ENCODE assay signal across 1 cellular context in the genomic region with DNA sequence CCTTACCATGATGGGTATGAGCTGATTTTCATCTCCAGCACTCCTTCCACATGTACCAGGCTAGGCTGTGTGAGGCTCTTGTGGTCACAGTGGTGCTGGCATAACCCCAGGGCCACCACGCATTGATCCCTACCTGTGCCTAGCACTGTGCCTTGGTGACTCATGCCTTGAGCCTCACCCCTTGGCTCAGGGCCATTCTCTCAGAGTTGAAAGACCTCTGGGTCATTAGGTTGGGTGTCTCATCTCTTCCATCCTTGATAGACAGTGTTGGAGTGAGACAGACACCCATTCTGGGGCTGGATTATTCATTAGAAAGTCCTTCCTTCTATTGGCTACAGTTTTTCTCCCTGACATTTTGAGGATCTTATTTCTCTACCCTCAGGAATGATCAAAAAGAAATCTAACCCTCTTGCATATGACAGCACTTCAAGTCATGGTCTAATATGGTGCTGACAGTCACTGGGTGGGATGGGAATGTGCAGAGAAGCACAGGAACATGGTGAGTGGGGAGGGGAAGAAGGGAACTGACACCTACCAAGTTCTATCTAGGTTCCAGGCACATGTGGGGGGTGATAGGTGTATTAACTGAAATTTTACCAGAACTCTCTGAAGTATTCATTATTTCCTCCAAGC.
TF ChIP-seq lines count a peak whose summit lies in the region.

No MANE protein-coding gene starts in this region.

TF ChIP-seq in WTC11, 78 proteins besides CTCF, POLR2A, EP300 and RAD21 (continued from another document):
- TF ChIP-seq, protein P1, sequence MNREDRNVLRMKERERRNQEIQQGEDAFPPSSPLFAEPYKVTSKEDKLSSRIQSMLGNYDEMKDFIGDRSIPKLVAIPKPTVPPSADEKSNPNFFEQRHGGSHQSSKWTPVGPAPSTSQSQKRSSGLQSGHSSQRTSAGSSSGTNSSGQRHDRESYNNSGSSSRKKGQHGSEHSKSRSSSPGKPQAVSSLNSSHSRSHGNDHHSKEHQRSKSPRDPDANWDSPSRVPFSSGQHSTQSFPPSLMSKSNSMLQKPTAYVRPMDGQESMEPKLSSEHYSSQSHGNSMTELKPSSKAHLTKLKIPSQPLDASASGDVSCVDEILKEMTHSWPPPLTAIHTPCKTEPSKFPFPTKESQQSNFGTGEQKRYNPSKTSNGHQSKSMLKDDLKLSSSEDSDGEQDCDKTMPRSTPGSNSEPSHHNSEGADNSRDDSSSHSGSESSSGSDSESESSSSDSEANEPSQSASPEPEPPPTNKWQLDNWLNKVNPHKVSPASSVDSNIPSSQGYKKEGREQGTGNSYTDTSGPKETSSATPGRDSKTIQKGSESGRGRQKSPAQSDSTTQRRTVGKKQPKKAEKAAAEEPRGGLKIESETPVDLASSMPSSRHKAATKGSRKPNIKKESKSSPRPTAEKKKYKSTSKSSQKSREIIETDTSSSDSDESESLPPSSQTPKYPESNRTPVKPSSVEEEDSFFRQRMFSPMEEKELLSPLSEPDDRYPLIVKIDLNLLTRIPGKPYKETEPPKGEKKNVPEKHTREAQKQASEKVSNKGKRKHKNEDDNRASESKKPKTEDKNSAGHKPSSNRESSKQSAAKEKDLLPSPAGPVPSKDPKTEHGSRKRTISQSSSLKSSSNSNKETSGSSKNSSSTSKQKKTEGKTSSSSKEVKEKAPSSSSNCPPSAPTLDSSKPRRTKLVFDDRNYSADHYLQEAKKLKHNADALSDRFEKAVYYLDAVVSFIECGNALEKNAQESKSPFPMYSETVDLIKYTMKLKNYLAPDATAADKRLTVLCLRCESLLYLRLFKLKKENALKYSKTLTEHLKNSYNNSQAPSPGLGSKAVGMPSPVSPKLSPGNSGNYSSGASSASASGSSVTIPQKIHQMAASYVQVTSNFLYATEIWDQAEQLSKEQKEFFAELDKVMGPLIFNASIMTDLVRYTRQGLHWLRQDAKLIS (CRISPR knock-in tag; IDR thresholded peaks at IDR 0.05; ENCODE audit: borderline replicate concordance) = no peak
- TF ChIP-seq ELF4 (CRISPR knock-in tag; IDR thresholded peaks at IDR 0.05; ENCODE audit: low read depth) (no peak), NR2C2 (CRISPR knock-in tag; IDR thresholded peaks at IDR 0.05) (no peak), CREM (CRISPR knock-in tag; IDR thresholded peaks at IDR 0.05) (no peak), RELA (CRISPR knock-in tag; IDR thresholded peaks at IDR 0.05; ENCODE audit: borderline replicate concordance) (no peak), NFYB (CRISPR knock-in tag; conservative IDR thresholded peaks at IDR 0.05; ENCODE audit: low read depth) (no peak), FOXK1 (CRISPR knock-in tag; IDR thresholded peaks at IDR 0.05) (no peak), SP1 (CRISPR knock-in tag; conservative IDR thresholded peaks at IDR 0.05) (no peak), JAZF1 (CRISPR knock-in tag; IDR thresholded peaks at IDR 0.05) (no peak), CBFB (CRISPR knock-in tag; IDR thresholded peaks at IDR 0.05; ENCODE audit: low read depth) (no peak)
- TF ChIP-seq, protein P2, sequence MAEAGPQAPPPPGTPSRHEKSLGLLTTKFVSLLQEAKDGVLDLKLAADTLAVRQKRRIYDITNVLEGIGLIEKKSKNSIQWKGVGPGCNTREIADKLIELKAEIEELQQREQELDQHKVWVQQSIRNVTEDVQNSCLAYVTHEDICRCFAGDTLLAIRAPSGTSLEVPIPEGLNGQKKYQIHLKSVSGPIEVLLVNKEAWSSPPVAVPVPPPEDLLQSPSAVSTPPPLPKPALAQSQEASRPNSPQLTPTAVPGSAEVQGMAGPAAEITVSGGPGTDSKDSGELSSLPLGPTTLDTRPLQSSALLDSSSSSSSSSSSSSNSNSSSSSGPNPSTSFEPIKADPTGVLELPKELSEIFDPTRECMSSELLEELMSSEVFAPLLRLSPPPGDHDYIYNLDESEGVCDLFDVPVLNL (CRISPR knock-in tag; IDR thresholded peaks at IDR 0.05; ENCODE audit: borderline replicate concordance, low read depth) = no peak
- TF ChIP-seq, protein P3, sequence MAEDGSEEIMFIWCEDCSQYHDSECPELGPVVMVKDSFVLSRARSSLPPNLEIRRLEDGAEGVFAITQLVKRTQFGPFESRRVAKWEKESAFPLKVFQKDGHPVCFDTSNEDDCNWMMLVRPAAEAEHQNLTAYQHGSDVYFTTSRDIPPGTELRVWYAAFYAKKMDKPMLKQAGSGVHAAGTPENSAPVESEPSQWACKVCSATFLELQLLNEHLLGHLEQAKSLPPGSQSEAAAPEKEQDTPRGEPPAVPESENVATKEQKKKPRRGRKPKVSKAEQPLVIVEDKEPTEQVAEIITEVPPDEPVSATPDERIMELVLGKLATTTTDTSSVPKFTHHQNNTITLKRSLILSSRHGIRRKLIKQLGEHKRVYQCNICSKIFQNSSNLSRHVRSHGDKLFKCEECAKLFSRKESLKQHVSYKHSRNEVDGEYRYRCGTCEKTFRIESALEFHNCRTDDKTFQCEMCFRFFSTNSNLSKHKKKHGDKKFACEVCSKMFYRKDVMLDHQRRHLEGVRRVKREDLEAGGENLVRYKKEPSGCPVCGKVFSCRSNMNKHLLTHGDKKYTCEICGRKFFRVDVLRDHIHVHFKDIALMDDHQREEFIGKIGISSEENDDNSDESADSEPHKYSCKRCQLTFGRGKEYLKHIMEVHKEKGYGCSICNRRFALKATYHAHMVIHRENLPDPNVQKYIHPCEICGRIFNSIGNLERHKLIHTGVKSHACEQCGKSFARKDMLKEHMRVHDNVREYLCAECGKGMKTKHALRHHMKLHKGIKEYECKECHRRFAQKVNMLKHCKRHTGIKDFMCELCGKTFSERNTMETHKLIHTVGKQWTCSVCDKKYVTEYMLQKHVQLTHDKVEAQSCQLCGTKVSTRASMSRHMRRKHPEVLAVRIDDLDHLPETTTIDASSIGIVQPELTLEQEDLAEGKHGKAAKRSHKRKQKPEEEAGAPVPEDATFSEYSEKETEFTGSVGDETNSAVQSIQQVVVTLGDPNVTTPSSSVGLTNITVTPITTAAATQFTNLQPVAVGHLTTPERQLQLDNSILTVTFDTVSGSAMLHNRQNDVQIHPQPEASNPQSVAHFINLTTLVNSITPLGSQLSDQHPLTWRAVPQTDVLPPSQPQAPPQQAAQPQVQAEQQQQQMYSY (CRISPR knock-in tag; IDR thresholded peaks at IDR 0.05) = no peak
- TF ChIP-seq, protein P4, sequence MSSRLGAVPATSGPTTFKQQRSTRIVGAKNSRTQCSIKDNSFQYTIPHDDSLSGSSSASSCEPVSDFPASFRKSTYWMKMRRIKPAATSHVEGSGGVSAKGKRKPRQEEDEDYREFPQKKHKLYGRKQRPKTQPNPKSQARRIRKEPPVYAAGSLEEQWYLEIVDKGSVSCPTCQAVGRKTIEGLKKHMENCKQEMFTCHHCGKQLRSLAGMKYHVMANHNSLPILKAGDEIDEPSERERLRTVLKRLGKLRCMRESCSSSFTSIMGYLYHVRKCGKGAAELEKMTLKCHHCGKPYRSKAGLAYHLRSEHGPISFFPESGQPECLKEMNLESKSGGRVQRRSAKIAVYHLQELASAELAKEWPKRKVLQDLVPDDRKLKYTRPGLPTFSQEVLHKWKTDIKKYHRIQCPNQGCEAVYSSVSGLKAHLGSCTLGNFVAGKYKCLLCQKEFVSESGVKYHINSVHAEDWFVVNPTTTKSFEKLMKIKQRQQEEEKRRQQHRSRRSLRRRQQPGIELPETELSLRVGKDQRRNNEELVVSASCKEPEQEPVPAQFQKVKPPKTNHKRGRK (CRISPR knock-in tag; IDR thresholded peaks at IDR 0.05; ENCODE audit: borderline replicate concordance) = no peak
- TF ChIP-seq, protein P5, sequence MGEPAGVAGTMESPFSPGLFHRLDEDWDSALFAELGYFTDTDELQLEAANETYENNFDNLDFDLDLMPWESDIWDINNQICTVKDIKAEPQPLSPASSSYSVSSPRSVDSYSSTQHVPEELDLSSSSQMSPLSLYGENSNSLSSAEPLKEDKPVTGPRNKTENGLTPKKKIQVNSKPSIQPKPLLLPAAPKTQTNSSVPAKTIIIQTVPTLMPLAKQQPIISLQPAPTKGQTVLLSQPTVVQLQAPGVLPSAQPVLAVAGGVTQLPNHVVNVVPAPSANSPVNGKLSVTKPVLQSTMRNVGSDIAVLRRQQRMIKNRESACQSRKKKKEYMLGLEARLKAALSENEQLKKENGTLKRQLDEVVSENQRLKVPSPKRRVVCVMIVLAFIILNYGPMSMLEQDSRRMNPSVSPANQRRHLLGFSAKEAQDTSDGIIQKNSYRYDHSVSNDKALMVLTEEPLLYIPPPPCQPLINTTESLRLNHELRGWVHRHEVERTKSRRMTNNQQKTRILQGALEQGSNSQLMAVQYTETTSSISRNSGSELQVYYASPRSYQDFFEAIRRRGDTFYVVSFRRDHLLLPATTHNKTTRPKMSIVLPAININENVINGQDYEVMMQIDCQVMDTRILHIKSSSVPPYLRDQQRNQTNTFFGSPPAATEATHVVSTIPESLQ (CRISPR knock-in tag; IDR thresholded peaks at IDR 0.05) = no peak
